ENCODE assay signal across 1 cellular context in genomic region chr16:30628628-30629342, GRCh38.
A peak's percentile ranks its signal among the peaks of the same experiment; 100 is the strongest.
TF ChIP-seq lines count a peak whose summit lies in the region.

No MANE protein-coding gene starts in this region.

TF ChIP-seq in HepG2, 621 proteins besides CTCF, POLR2A, EP300 and RAD21 (continues in another document):
- no peak for TF ChIP-seq NFYC (CRISPR knock-in tag; IDR thresholded peaks at IDR 0.05)
- TF ChIP-seq ZNF609 (CRISPR knock-in tag; IDR thresholded peaks at IDR 0.05; ENCODE audit: borderline replicate concordance) = 0 out of 2 replicates have a peak, but pooled peaks have one; percentile 16
- TF ChIP-seq, protein P1, sequence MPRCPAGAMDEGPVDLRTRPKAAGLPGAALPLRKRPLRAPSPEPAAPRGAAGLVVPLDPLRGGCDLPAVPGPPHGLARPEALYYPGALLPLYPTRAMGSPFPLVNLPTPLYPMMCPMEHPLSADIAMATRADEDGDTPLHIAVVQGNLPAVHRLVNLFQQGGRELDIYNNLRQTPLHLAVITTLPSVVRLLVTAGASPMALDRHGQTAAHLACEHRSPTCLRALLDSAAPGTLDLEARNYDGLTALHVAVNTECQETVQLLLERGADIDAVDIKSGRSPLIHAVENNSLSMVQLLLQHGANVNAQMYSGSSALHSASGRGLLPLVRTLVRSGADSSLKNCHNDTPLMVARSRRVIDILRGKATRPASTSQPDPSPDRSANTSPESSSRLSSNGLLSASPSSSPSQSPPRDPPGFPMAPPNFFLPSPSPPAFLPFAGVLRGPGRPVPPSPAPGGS (CRISPR knock-in tag; IDR thresholded peaks at IDR 0.05) = no peak
- peak; percentile 72; the same call in 1 of the 2 replicates for TF ChIP-seq ZNF556 (CRISPR knock-in tag; IDR thresholded peaks at IDR 0.05; ENCODE audit: borderline replicate concordance)
- no peak for TF ChIP-seq HNRNPL (IDR thresholded peaks at IDR 0.05; ENCODE audit: low read depth, low read length)
- TF ChIP-seq MXI1 (IDR thresholded peaks at IDR 0.05; ENCODE audit: borderline replicate concordance, low read depth, low read length) = peak; percentile 29; the same call in 1 of the 3 replicates
- peak; percentile 91 to 94 for TF ChIP-seq HMGXB4 (CRISPR knock-in tag; IDR thresholded peaks at IDR 0.05; ENCODE audit: borderline replicate concordance in 1 of 2, low read depth in 1 of 2)
- no peak for TF ChIP-seq ZNF350 (CRISPR knock-in tag; IDR thresholded peaks at IDR 0.05; ENCODE audit: borderline replicate concordance, low read depth)
- peak; percentile 69; the same call in 1 of the 2 replicates for TF ChIP-seq DNMT3B (CRISPR knock-in tag; conservative IDR thresholded peaks at IDR 0.05)
- TF ChIP-seq PHF8 (CRISPR knock-in tag; IDR thresholded peaks at IDR 0.05) = peak; percentile 32; the same call in 1 of the 2 replicates
- peak; percentile 83 for TF ChIP-seq ZNF574 (CRISPR knock-in tag; IDR thresholded peaks at IDR 0.05)
- no peak for TF ChIP-seq ZFP90 (CRISPR knock-in tag; IDR thresholded peaks at IDR 0.05; ENCODE audit: borderline replicate concordance)
- TF ChIP-seq BORCS8-MEF2B (CRISPR knock-in tag; IDR thresholded peaks at IDR 0.05) = no peak
- TF ChIP-seq, protein P2, sequence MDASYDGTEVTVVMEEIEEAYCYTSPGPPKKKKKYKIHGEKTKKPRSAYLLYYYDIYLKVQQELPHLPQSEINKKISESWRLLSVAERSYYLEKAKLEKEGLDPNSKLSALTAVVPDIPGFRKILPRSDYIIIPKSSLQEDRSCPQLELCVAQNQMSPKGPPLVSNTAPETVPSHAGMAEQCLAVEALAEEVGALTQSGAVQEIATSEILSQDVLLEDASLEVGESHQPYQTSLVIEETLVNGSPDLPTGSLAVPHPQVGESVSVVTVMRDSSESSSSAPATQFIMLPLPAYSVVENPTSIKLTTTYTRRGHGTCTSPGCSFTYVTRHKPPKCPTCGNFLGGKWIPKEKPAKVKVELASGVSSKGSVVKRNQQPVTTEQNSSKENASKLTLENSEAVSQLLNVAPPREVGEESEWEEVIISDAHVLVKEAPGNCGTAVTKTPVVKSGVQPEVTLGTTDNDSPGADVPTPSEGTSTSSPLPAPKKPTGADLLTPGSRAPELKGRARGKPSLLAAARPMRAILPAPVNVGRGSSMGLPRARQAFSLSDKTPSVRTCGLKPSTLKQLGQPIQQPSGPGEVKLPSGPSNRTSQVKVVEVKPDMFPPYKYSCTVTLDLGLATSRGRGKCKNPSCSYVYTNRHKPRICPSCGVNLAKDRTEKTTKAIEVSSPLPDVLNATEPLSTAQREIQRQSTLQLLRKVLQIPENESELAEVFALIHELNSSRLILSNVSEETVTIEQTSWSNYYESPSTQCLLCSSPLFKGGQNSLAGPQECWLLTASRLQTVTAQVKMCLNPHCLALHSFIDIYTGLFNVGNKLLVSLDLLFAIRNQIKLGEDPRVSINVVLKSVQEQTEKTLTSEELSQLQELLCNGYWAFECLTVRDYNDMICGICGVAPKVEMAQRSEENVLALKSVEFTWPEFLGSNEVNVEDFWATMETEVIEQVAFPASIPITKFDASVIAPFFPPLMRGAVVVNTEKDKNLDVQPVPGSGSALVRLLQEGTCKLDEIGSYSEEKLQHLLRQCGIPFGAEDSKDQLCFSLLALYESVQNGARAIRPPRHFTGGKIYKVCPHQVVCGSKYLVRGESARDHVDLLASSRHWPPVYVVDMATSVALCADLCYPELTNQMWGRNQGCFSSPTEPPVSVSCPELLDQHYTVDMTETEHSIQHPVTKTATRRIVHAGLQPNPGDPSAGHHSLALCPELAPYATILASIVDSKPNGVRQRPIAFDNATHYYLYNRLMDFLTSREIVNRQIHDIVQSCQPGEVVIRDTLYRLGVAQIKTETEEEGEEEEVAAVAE (CRISPR knock-in tag; IDR thresholded peaks at IDR 0.05; ENCODE audit: borderline replicate concordance) = peak; percentile 79; the same call in 1 of the 2 replicates
- peak; percentile 49; the same call in 1 of the 2 replicates for TF ChIP-seq NCOA2 (CRISPR knock-in tag; IDR thresholded peaks at IDR 0.05)
- TF ChIP-seq RXRB (CRISPR knock-in tag; IDR thresholded peaks at IDR 0.05; ENCODE audit: borderline replicate concordance) = peak; percentile 80; the same call in 1 of the 2 replicates
- TF ChIP-seq RARA (CRISPR knock-in tag; IDR thresholded peaks at IDR 0.05) = peak; percentile 95
- TF ChIP-seq SATB2 (CRISPR knock-in tag; IDR thresholded peaks at IDR 0.05) = no peak
- peak; percentile 65; the same call in 1 of the 2 replicates for TF ChIP-seq MIER3 (CRISPR knock-in tag; IDR thresholded peaks at IDR 0.05; ENCODE audit: borderline replicate concordance)
- TF ChIP-seq, protein P3, sequence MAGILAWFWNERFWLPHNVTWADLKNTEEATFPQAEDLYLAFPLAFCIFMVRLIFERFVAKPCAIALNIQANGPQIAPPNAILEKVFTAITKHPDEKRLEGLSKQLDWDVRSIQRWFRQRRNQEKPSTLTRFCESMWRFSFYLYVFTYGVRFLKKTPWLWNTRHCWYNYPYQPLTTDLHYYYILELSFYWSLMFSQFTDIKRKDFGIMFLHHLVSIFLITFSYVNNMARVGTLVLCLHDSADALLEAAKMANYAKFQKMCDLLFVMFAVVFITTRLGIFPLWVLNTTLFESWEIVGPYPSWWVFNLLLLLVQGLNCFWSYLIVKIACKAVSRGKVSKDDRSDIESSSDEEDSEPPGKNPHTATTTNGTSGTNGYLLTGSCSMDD (CRISPR knock-in tag; IDR thresholded peaks at IDR 0.05) = no peak
- TF ChIP-seq SALL1 (CRISPR knock-in tag; IDR thresholded peaks at IDR 0.05) = peak; percentile 57; the same call in 1 of the 2 replicates
- TF ChIP-seq ZNF296 (CRISPR knock-in tag; conservative IDR thresholded peaks at IDR 0.05) = no peak
- peak; percentile 62; the same call in 1 of the 2 replicates for TF ChIP-seq HNF1B (CRISPR knock-in tag; IDR thresholded peaks at IDR 0.05)
- TF ChIP-seq ZNF333 (CRISPR knock-in tag; IDR thresholded peaks at IDR 0.05; ENCODE audit: borderline replicate concordance) = no peak
- TF ChIP-seq NR2C2 (CRISPR knock-in tag; IDR thresholded peaks at IDR 0.05; ENCODE audit: borderline replicate concordance) = peak; percentile 95
- TF ChIP-seq ZNF34 (CRISPR knock-in tag; IDR thresholded peaks at IDR 0.05; ENCODE audit: borderline replicate concordance) = 0 out of 2 replicates have a peak, but pooled peaks have one; percentile 58
- no peak for TF ChIP-seq MAZ (IDR thresholded peaks at IDR 0.05; ENCODE audit: borderline replicate concordance, low read depth, low read length)
- peak; percentile 67 for TF ChIP-seq MAZ (CRISPR knock-in tag; IDR thresholded peaks at IDR 0.05; ENCODE audit: low read depth)
- TF ChIP-seq MXD1 (CRISPR knock-in tag; IDR thresholded peaks at IDR 0.05) = no peak
- no peak for TF ChIP-seq CREB1 (IDR thresholded peaks at IDR 0.05)
- peak; percentile 46; the same call in 1 of the 2 replicates for TF ChIP-seq CREB1 (CRISPR knock-in tag; IDR thresholded peaks at IDR 0.05)
- TF ChIP-seq YEATS2 (CRISPR knock-in tag; IDR thresholded peaks at IDR 0.05; ENCODE audit: borderline replicate concordance) = peak; percentile 43; the same call in 1 of the 2 replicates
- peak; percentile 70 for TF ChIP-seq NR2F6 (IDR thresholded peaks at IDR 0.05)
- TF ChIP-seq NR2F6 (CRISPR knock-in tag; IDR thresholded peaks at IDR 0.05) = peak; percentile 77
- no peak for TF ChIP-seq EED (CRISPR knock-in tag; IDR thresholded peaks at IDR 0.05)
- TF ChIP-seq NAIF1 (CRISPR knock-in tag; IDR thresholded peaks at IDR 0.05; ENCODE audit: borderline replicate concordance) = no peak
- TF ChIP-seq ZSCAN12 (CRISPR knock-in tag; IDR thresholded peaks at IDR 0.05) = no peak
- TF ChIP-seq ZNF619 (CRISPR knock-in tag; IDR thresholded peaks at IDR 0.05) = no peak
- 0 out of 2 replicates have a peak, but pooled peaks have one; percentile 19 for TF ChIP-seq PHF20 (CRISPR knock-in tag; IDR thresholded peaks at IDR 0.05)
- peak; percentile 43; the same call in 1 of the 2 replicates for TF ChIP-seq POGZ (CRISPR knock-in tag; IDR thresholded peaks at IDR 0.05)
- peak; percentile 78 for TF ChIP-seq GATAD2A (CRISPR knock-in tag; IDR thresholded peaks at IDR 0.05)
- TF ChIP-seq NR2F1 (CRISPR knock-in tag; IDR thresholded peaks at IDR 0.05) = peak in 1 of 2 experiments; percentile 51; a peak in 2 of 4 replicates
- TF ChIP-seq GABPB1 (CRISPR knock-in tag; IDR thresholded peaks at IDR 0.05) = peak; percentile 59
- peak; percentile 67 for TF ChIP-seq ZFY (CRISPR knock-in tag; IDR thresholded peaks at IDR 0.05)
- no peak for TF ChIP-seq NONO (IDR thresholded peaks at IDR 0.05)
- TF ChIP-seq NONO (CRISPR knock-in tag; conservative IDR thresholded peaks at IDR 0.05) = peak; percentile 26; the same call in 1 of the 2 replicates
- TF ChIP-seq CENPX (CRISPR knock-in tag; IDR thresholded peaks at IDR 0.05) = no peak
- no peak for TF ChIP-seq ESRRA (CRISPR knock-in tag; IDR thresholded peaks at IDR 0.05; ENCODE audit: low read depth)
- peak; percentile 71 for TF ChIP-seq THAP11 (CRISPR knock-in tag; IDR thresholded peaks at IDR 0.05)
- peak; percentile 62; the same call in 1 of the 2 replicates for TF ChIP-seq SMAD3 (CRISPR knock-in tag; IDR thresholded peaks at IDR 0.05)
- TF ChIP-seq CHD2 (IDR thresholded peaks at IDR 0.05; ENCODE audit: low read depth, low read length) = no peak
